14 cellular contexts compared by ENCODE assay signal in the genomic region with DNA sequence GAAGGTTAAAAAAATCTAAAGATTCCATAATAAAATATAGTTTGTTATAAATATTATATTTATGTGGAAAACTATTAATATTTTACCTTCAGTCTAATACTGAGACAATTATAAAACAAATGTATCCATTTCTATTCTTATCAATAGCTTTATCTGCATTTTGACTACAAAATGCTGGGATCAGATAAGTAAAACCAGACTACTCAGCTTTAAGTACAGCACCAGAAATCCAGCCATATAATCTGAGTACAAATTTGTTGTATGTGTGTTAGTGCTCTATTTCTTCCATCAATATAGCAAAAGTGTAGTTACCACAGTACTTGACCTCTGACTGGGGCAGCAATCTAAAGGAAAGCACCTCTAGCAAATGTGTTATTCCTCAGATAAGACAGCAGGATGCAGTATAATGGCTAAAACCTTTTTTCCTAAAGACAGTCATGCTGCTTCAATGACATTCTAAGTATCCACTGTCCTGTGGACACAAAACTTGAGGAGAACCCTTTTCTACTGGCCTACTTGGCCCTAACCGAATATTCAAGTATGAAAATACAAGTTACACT.
A peak's percentile ranks its signal among the peaks of the same experiment; 100 is the strongest.
DNase-seq lines count a peak whose midpoint lies in the region; TF ChIP-seq lines count a peak whose summit lies in the region.
"Had no signal": no experiment of that assay in that cellular context is flagged by ENCODE, and none has a peak within 500 bp of the region (broad histone marks: within the 10 kb centered on the region; RNA-seq: fewer than 3 reads in every experiment).

No MANE protein-coding gene starts in this region.

- H3K79me1 ChIP-seq in H9 (ENCODE audit: insufficient read depth, low read depth, low read length, poor library complexity, severe bottlenecking) = no peaks in the 10 kb centered on the region

- no peak overlapping the region for H3T11ph ChIP-seq in H9 (ENCODE audit: low read length)

- no peak overlapping the region for H2BK120ac ChIP-seq in H9 (ENCODE audit: low read depth, low read length, poor library complexity, severe bottlenecking)

- no peak overlapping the region for H2BK20ac ChIP-seq in H9 (ENCODE audit: low read depth, low read length, poor library complexity, severe bottlenecking)

- no peaks in the 10 kb centered on the region for H3K27me3 ChIP-seq in H9 (ENCODE audit: insufficient read depth, low read length)
- H3K27me3 ChIP-seq: gastrocnemius medialis had no signal

- H3K79me2 ChIP-seq in H9 (ENCODE audit: insufficient read depth, low read length) = no peaks in the 10 kb centered on the region; the same call in 1 of the 2 replicates

- TF ChIP-seq CTCF in H9 (conservative IDR thresholded peaks at IDR 0.05) = peak; percentile 42; the same call in 2 of the 3 replicates
- TF ChIP-seq CTCF in fibroblast of mammary gland (conservative IDR thresholded peaks at IDR 0.05; ENCODE audit: control insufficient read depth, insufficient read depth, low read depth, low read length) = peak; percentile 24
- TF ChIP-seq CTCF in GM10266 (IDR thresholded peaks at IDR 0.05; ENCODE audit: control insufficient read depth, insufficient read depth, low read depth, missing control alignments) = no peak

- no peak overlapping the region for H3K18ac ChIP-seq in H9 (ENCODE audit: insufficient read length, low read depth, low read length)

- H3K4me1 Mint-ChIP-seq in H9 = peaks cover 10 to 16% of the 10 kb centered on the region in 2 experiments

- H3K4ac ChIP-seq in H9 (ENCODE audit: low read depth, low read length) = no peak overlapping the region

- H3K14ac ChIP-seq in H9 (ENCODE audit: insufficient read depth, low read length) = no peak overlapping the region

- H3K56ac ChIP-seq in H9 (ENCODE audit: insufficient read length, low read depth, low read length) = no peak overlapping the region

- H4K91ac ChIP-seq in H9 (ENCODE audit: insufficient read length, low read depth, low read length) = no peak overlapping the region

- peaks cover under 1 to 9% (median 6%) of the 10 kb centered on the region in 3 experiments; a peak in 6 of 7 replicates for H3K36me3 Mint-ChIP-seq in H9 (ENCODE audit: insufficient read depth in 1 of 3, low read depth in 3 of 3)

- WGBS in H9 (ENCODE audit: extremely low coverage, insufficient read length, low lambda C conversion rate) = no CpG with 5 or more reads among the region's 1 CpG

- H3K9ac ChIP-seq in H9 (ENCODE audit: extremely low read depth, insufficient read length, low read length) = no peak overlapping the region

- no peaks in the 10 kb centered on the region for H3K9me3 ChIP-seq in H9 (ENCODE audit: control insufficient read depth, low read depth, low read length)
- H3K9me3 ChIP-seq: gastrocnemius medialis had no signal

- H3K27ac ChIP-seq in H9 (ENCODE audit: insufficient read length, low read depth, low read length) = no peak overlapping the region
- H3K27ac ChIP-seq in caudate nucleus (ENCODE audit: low read depth, low read length) = no peak overlapping the region
- H3K27ac ChIP-seq: gastrocnemius medialis had no signal

- H4K5ac ChIP-seq in H9 (ENCODE audit: insufficient read length, low read depth, low read length) = no peak overlapping the region

- DNase-seq in ACHN = peak; percentile 60
- DNase-seq in H9 = no peak
- peak; percentile 66 for DNase-seq in SK-N-DZ (ENCODE audit: low spot score)
- peak; percentile 21 for DNase-seq in fibroblast of mammary gland (ENCODE audit: low read depth)
- DNase-seq in GM10266 (ENCODE audit: extremely low spot score) = no peak
- no peak for DNase-seq in anterior cingulate cortex (lab: John Stamatoyannopoulos, UW)
- DNase-seq in midbrain (lab: John Stamatoyannopoulos, UW) = no peak
- DNase-seq in caudate nucleus (lab: John Stamatoyannopoulos, UW) = no peak
- DNase-seq: activated CD8-positive, alpha-beta memory T cell treated with anti-CD3 and anti-CD28 coated beads, Interleukin-2, amount 50 U/mL, for 4 hours; gastrocnemius medialis; mucosa of descending colon; NCI-H1930; stimulated activated naive B cell treated with anti-CD40 and anti-IgM and Interleukin-4, amounts not matched to agents 10 μg/mL and 1 μg/mL and 100 μg/mL, for 72 hours had no signal

- no peak overlapping the region for H3K4me2 ChIP-seq in H9 (ENCODE audit: insufficient read depth, insufficient read length, low read length)

- no peaks in the 10 kb centered on the region for H3K27me3 Mint-ChIP-seq in H9 (ENCODE audit: low read depth)
- H3K27me3 Mint-ChIP-seq: brain; stimulated activated naive B cell treated with anti-CD40 and anti-IgM and Interleukin-4, amounts not matched to agents 10 μg/mL and 1 μg/mL and 100 μg/mL, for 72 hours had no signal

- H3K4me3 Mint-ChIP-seq in H9 = no peak overlapping the region
- H3K4me3 Mint-ChIP-seq: brain; stimulated activated naive B cell treated with anti-CD40 and anti-IgM and Interleukin-4, amounts not matched to agents 10 μg/mL and 1 μg/mL and 100 μg/mL, for 72 hours had no signal

- H4K8ac ChIP-seq in H9 (replicated peaks; ENCODE audit: insufficient read length, low read depth, low read length) = no peak overlapping the region

- H3K4me1 ChIP-seq in H9 (ENCODE audit: insufficient read depth, low read length) = no peaks in the 10 kb centered on the region

- peaks cover 4 to 6% of the 10 kb centered on the region in 2 experiments for H3K9me3 Mint-ChIP-seq in H9

- in situ Hi-C loops in ACHN (cut with HindIII; ENCODE audit: low pct_ligation_motif_present, low pct_unique_long_range_greater_than_20kb, low sequenced_read_pairs) = no loop called here

- H2BK15ac ChIP-seq in H9 (ENCODE audit: low read depth, low read length) = no peak overlapping the region

- no peak overlapping the region for H3K23ac ChIP-seq in H9 (ENCODE audit: insufficient read length, low read depth, low read length)

- H4K20me1 ChIP-seq in H9 (ENCODE audit: control insufficient read depth, insufficient read depth, insufficient read length) = no peaks in the 10 kb centered on the region

- H3K23me2 ChIP-seq in H9 (ENCODE audit: insufficient read length, low read depth, low read length, poor library complexity, severe bottlenecking) = no peaks in the 10 kb centered on the region

- H2AFZ ChIP-seq in H9 (ENCODE audit: low read length) = no peak overlapping the region

- no peak overlapping the region for H2AK5ac ChIP-seq in H9 (ENCODE audit: insufficient read length, low read length)

- H2BK5ac ChIP-seq in H9 (ENCODE audit: insufficient read length, low read length) = no peak overlapping the region

- no peak overlapping the region for H2BK12ac ChIP-seq in H9 (ENCODE audit: insufficient read length, low read depth, low read length)

- no peak overlapping the region for H3K4me3 ChIP-seq in fibroblast of mammary gland (ENCODE audit: control insufficient read depth, low read depth, low read length)
- H3K4me3 ChIP-seq: gastrocnemius medialis, mucosa of descending colon had no signal

- H3K27ac Mint-ChIP-seq in H9 = peak overlapping the region in 2 of 3 experiments; percentile 32 to 44; a peak in 2 of 7 replicates
- H3K27ac Mint-ChIP-seq: stimulated activated naive B cell treated with anti-CD40 and anti-IgM and Interleukin-4, amounts not matched to agents 10 μg/mL and 1 μg/mL and 100 μg/mL, for 72 hours had no signal

Comparison
In these comparisons a context has a peak if more than half of its experiments do, and no peak if none do; other contexts are left out.
1. DNase-seq: peak in ACHN (single experiment), SK-N-DZ (single experiment) and fibroblast of mammary gland (single experiment); none in H9 (single experiment), GM10266 (single experiment), anterior cingulate cortex (0 of 58), midbrain (single experiment) and caudate nucleus (0 of 61).